ENCODE assay signal across 8 cellular contexts in genomic region chr16:30649725-30650368, GRCh38. TPM values are rescaled to one million over a fixed set of nuclear protein-coding genes. Genes with fewer than 3 reads are reported as not detected.
DNase-seq lines count a peak whose midpoint lies in the region; ATAC-seq and TF ChIP-seq lines count a peak whose summit lies in the region.

No MANE protein-coding gene starts in this region.

- no peaks in the 10 kb centered on the region for H3K9me3 ChIP-seq in CD4-positive, alpha-beta T cell (ENCODE audit: control insufficient read depth, low read length)
- no peaks in the 10 kb centered on the region for H3K9me3 ChIP-seq in HUES48 (ENCODE audit: control insufficient read depth, insufficient read depth, low read length)
- H3K9me3 ChIP-seq in liver (ENCODE audit: control insufficient read depth in 4 of 4, low read length in 3 of 4): no peaks in the 10 kb centered on the region
- no peaks in the 10 kb centered on the region for H3K9me3 ChIP-seq in testis

- peak overlapping the region; percentile 95 for H3K27ac Mint-ChIP-seq in CD4-positive, alpha-beta T cell

- 47% methylated on average over 22 of the region's 22 CpGs for WGBS in liver
- 16 to 19% methylated on average over 12 to 22 of the region's 22 CpGs for WGBS in testis, 2 donors

- H3K4me1 ChIP-seq in HUES48 (ENCODE audit: control insufficient read depth, insufficient read depth, low read length) (no peaks in the 10 kb centered on the region), liver (ENCODE audit: control insufficient read depth in 4 of 4, insufficient read depth in 4 of 4, low read length in 3 of 4) (peaks cover 0 to 21% (median 9%) of the 10 kb centered on the region in 4 donors), testis (peaks cover 12% of the 10 kb centered on the region)

- no peak for TF ChIP-seq CTCF in CD4-positive, alpha-beta T cell (IDR thresholded peaks at IDR 0.05)
- TF ChIP-seq CTCF in liver (IDR thresholded peaks at IDR 0.05; ENCODE audit: low read depth, low read length, missing input control) (no peak), testis (IDR thresholded peaks at IDR 0.05) (no peak)

- no peaks in the 10 kb centered on the region for H3K27me3 Mint-ChIP-seq in CD4-positive, alpha-beta T cell

- H3K36me3 Mint-ChIP-seq in CD4-positive, alpha-beta T cell (ENCODE audit: low read depth): peaks cover 40% of the 10 kb centered on the region

- H3K9ac ChIP-seq in HUES48 (ENCODE audit: low read depth, low read length): peak overlapping the region; percentile 49
- H3K9ac ChIP-seq in liver (ENCODE audit: low read depth in 1 of 2, low read length in 2 of 2): peak overlapping the region; percentile 34 to 82

- peak overlapping the region; percentile 12; the same call in 1 of the 2 replicates for H3K4me3 ChIP-seq in HUES48 (ENCODE audit: low read depth, low read length)
- H3K4me3 ChIP-seq in liver (ENCODE audit: low read depth in 1 of 3, low read length in 3 of 3): peak overlapping the region; percentile 27 to 82 (median 62)
- peak overlapping the region; percentile 78 to 97 for H3K4me3 ChIP-seq in testis

- H3K27ac ChIP-seq in CD4-positive, alpha-beta T cell (ENCODE audit: low read depth, low read length): peak overlapping the region; percentile 84
- peak overlapping the region; percentile 67 for H3K27ac ChIP-seq in HUES48 (ENCODE audit: low read depth, low read length)
- peak overlapping the region; percentile 99 for H3K27ac ChIP-seq in angular gyrus (ENCODE audit: low read depth, low read length)
- peak overlapping the region; percentile 87 to 97 for H3K27ac ChIP-seq in liver (ENCODE audit: low read depth in 1 of 2, low read length in 2 of 2)
- peak overlapping the region; percentile 92 to 95 for H3K27ac ChIP-seq in testis

- POLR2A ChIA-PET in CD4-positive, alpha-beta T cell (lab: Charles Lee): interaction anchor here (0.7 to 2.6 kb wide), 24 partner anchors 8 to 584 kb away, joined by 3 to 88 read pairs (median 7); partner anchors contain the start of genes ALDOA, DCTPP1, FBRS and ITGAL

- TF ChIP-seq RAD21 in liver (IDR thresholded peaks at IDR 0.05): no peak

- H3K4me1 Mint-ChIP-seq in CD4-positive, alpha-beta T cell (ENCODE audit: low read depth): peaks cover 22% of the 10 kb centered on the region

- intact Hi-C loops in CD4-positive, alpha-beta T cell (cut with DNase I, micrococcal nuclease): loop anchor here (1.0 to 2.0 kb wide), 8 partner anchors 8 to 273 kb away; partner anchors contain the start of genes FBRS (in 2 of the 2), ZNF764 (in 2 of the 2), FBXL19 (in 1 of the 2) and ZNF689 (in 1 of the 2)
- intact Hi-C loops in testis (cut with DNase I; ENCODE audit: low total_unique reads): no loop called here

- CTCF ChIA-PET in CD4-positive, alpha-beta T cell (lab: Charles Lee): interaction anchor here (0.9 to 3.4 kb wide), 14 partner anchors 8 to 240 kb away, joined by 3 to 28 read pairs (median 4); partner anchors contain the start of genes FBRS, ZNF688 and ZNF764

- TF ChIP-seq POLR2A in testis (IDR thresholded peaks at IDR 0.05): no peak

- no peaks in the 10 kb centered on the region for H3K9me3 Mint-ChIP-seq in CD4-positive, alpha-beta T cell

- H3K36me3 ChIP-seq in HUES48 (ENCODE audit: control insufficient read depth, insufficient read depth, low read length) (no peaks in the 10 kb centered on the region), liver (ENCODE audit: control insufficient read depth in 4 of 4, insufficient read depth in 3 of 4, low read depth in 1 of 4, low read length in 3 of 4) (peaks cover 2 to 14% (median 9%) of the 10 kb centered on the region in 4 donors), testis (ENCODE audit: low read depth, missing control alignments) (no peaks in the 10 kb centered on the region)

- peak overlapping the region; percentile 99 for H3K4me3 Mint-ChIP-seq in CD4-positive, alpha-beta T cell

- peak; percentile 4 for ATAC-seq in CD4-positive, alpha-beta T cell (ENCODE audit: poor library complexity)
- ATAC-seq in GM19023 (IDR thresholded peaks at IDR 0.05; ENCODE audit: unreplicated experiment) (no peak), GM21619 (IDR thresholded peaks at IDR 0.05; ENCODE audit: unreplicated experiment) (no peak)

- DNase-seq in CD4-positive, alpha-beta T cell: peak in 2 of 10 experiments; percentile 22 to 31
- DNase-seq in testis (peak; percentile 46), NCI-H526 treated with DMSO at 0.1 percent for 48 hours (lab: John Stamatoyannopoulos, UW) (no peak)

- no peaks in the 10 kb centered on the region for H3K27me3 ChIP-seq in CD4-positive, alpha-beta T cell (ENCODE audit: control insufficient read depth, insufficient read depth, low read length)
- H3K27me3 ChIP-seq in HUES48 (ENCODE audit: control insufficient read depth, insufficient read depth, low read length): peaks cover 12% of the 10 kb centered on the region
- no peaks in the 10 kb centered on the region for H3K27me3 ChIP-seq in liver (ENCODE audit: control insufficient read depth in 4 of 4, insufficient read depth in 4 of 4, low read length in 3 of 4)
- H3K27me3 ChIP-seq in testis: no peaks in the 10 kb centered on the region

TF ChIP-seq in liver, 16 proteins besides CTCF, POLR2A, EP300 and RAD21 (continues in another document):
- TF ChIP-seq ATF3 (IDR thresholded peaks at IDR 0.05) (no peak), MAX (IDR thresholded peaks at IDR 0.05) (no peak), REST (IDR thresholded peaks at IDR 0.05) (no peak), YY1 (IDR thresholded peaks at IDR 0.05) (no peak), HNF4G (IDR thresholded peaks at IDR 0.05) (no peak), SP1 (IDR thresholded peaks at IDR 0.05) (no peak), HNF4A (conservative IDR thresholded peaks at IDR 0.05) (no peak), NR2F2 (IDR thresholded peaks at IDR 0.05) (no peak), GABPA (IDR thresholded peaks at IDR 0.05 in 1 of 2, conservative IDR thresholded peaks at IDR 0.05 in 1 of 2) (no peak), RXRA (IDR thresholded peaks at IDR 0.05) (no peak), TAF1 (conservative IDR thresholded peaks at IDR 0.05) (no peak), FOXA1 (IDR thresholded peaks at IDR 0.05) (no peak), JUND (IDR thresholded peaks at IDR 0.05) (no peak), FOXA2 (IDR thresholded peaks at IDR 0.05) (no peak)

RNA-seq across cellular contexts. Expression of gene PRR14, which starts 0.9 kb away (rescaled TPM):
- 10 to 100 TPM; 50.2 to 51.7 TPM for total RNA-seq in CD4-positive, alpha-beta T cell
- total RNA-seq in liver: 1 to 10 TPM; 7.5 to 9.1 TPM
- 10 to 100 TPM in 1 of 2 donors, 1 to 10 TPM in 1; 8.6 to 13.5 TPM for polyA plus RNA-seq in liver
- total RNA-seq in testis: 10 to 100 TPM; 60.0 to 66.3 TPM
- polyA plus RNA-seq in testis (ENCODE audit: insufficient read depth, low read depth, low replicate concordance): 37.0 TPM

RNA-seq across cellular contexts. Expression of gene FBRS, which starts 8.4 kb away (rescaled TPM):
- total RNA-seq in CD4-positive, alpha-beta T cell: 100 to 1,000 TPM; 162 to 163 TPM
- 10 to 100 TPM in 1 of 2 donors, 1 to 10 TPM in 1; 7.3 to 15.1 TPM for total RNA-seq in liver
- polyA plus RNA-seq in liver: 10 to 100 TPM in 1 of 2 donors, 1 to 10 TPM in 1; 4.1 to 15.5 TPM
- 100 to 1,000 TPM; 140 to 165 TPM for total RNA-seq in testis
- 302 TPM for polyA plus RNA-seq in testis (ENCODE audit: insufficient read depth, low read depth, low replicate concordance)

RNA-seq across cellular contexts. Expression of gene ZNF689, which starts 39.7 kb away (rescaled TPM):
- 10 to 100 TPM; 15.3 to 15.7 TPM for total RNA-seq in CD4-positive, alpha-beta T cell
- 1 to 10 TPM; 4.6 to 5.8 TPM for total RNA-seq in liver
- 1 to 10 TPM; 2.6 to 4.0 TPM for polyA plus RNA-seq in liver
- total RNA-seq in testis: 10 to 100 TPM; 33.0 to 41.3 TPM
- 82.7 TPM for polyA plus RNA-seq in testis (ENCODE audit: insufficient read depth, low read depth, low replicate concordance)

RNA-seq across cellular contexts. Expression of gene SRCAP, which starts 49.1 kb away (rescaled TPM):
- total RNA-seq in CD4-positive, alpha-beta T cell: 10 to 100 TPM; 59.5 to 60.1 TPM
- total RNA-seq in liver (10 to 100 TPM; 26.8 to 27.7 TPM), testis (10 to 100 TPM; 74.3 to 80.8 TPM)
- polyA plus RNA-seq in liver (1 to 10 TPM; 7.6 to 8.7 TPM), testis (ENCODE audit: insufficient read depth, low read depth, low replicate concordance) (44.3 TPM)

Comparison
In these comparisons a context has a peak if more than half of its experiments do, and no peak if none do; other contexts are left out.
1. H3K4me3 ChIP-seq: peak in every context shown above with its lines; median percentile 88 in testis; 62 in liver; 12 in HUES48.
2. RNA of gene PRR14, which starts 0.9 kb away (total RNA-seq): 60.0 to 66.3 TPM in testis and 50.2 to 51.7 TPM in CD4-positive, alpha-beta T cell; 7.5 to 9.1 TPM in liver; every median in the first group is over 4 times any median in the second.
3. RNA of gene FBRS, which starts 8.4 kb away (total RNA-seq): 140 to 165 TPM in testis and 162 to 163 TPM in CD4-positive, alpha-beta T cell; 7.3 to 15.1 TPM in liver; every median in the first group is over 4 times any median in the second.
4. Peak in every context shown above with its lines, with median percentiles within 50 percentile points of each other: H3K27ac ChIP-seq.